Comparison of ENCODE assay signal across 1 cellular context in the genomic region with DNA sequence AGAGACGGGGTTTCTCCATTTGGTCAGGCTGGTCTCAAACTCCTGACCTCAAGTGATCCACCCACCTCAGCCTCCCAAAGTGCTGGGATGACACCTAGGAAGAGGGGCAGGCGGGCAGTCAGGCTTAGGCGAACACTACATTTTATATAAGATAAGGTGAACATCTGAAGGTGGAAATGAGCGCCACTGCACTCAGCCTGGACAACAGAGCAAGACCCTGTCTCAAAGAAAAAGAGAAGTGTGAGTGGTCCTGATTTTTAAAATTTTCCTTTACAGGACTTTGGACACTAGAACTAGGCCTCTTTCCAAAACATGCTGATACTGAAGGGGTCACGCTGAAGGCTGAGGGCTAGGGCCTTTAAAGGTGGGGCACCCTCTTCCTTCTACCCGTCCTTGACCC.
TF ChIP-seq lines count a peak whose summit lies in the region.

No MANE protein-coding gene starts in this region.

TF ChIP-seq in H1, 55 proteins besides CTCF, POLR2A, EP300 and RAD21:
- no peak for TF ChIP-seq GTF2F1 (IDR thresholded peaks at IDR 0.05; ENCODE audit: borderline replicate concordance, low read depth, low read length)
- no peak for TF ChIP-seq BCL11A (IDR thresholded peaks at IDR 0.05; ENCODE audit: low read depth in 2 of 2, low read length in 2 of 2)
- TF ChIP-seq, protein P1, sequence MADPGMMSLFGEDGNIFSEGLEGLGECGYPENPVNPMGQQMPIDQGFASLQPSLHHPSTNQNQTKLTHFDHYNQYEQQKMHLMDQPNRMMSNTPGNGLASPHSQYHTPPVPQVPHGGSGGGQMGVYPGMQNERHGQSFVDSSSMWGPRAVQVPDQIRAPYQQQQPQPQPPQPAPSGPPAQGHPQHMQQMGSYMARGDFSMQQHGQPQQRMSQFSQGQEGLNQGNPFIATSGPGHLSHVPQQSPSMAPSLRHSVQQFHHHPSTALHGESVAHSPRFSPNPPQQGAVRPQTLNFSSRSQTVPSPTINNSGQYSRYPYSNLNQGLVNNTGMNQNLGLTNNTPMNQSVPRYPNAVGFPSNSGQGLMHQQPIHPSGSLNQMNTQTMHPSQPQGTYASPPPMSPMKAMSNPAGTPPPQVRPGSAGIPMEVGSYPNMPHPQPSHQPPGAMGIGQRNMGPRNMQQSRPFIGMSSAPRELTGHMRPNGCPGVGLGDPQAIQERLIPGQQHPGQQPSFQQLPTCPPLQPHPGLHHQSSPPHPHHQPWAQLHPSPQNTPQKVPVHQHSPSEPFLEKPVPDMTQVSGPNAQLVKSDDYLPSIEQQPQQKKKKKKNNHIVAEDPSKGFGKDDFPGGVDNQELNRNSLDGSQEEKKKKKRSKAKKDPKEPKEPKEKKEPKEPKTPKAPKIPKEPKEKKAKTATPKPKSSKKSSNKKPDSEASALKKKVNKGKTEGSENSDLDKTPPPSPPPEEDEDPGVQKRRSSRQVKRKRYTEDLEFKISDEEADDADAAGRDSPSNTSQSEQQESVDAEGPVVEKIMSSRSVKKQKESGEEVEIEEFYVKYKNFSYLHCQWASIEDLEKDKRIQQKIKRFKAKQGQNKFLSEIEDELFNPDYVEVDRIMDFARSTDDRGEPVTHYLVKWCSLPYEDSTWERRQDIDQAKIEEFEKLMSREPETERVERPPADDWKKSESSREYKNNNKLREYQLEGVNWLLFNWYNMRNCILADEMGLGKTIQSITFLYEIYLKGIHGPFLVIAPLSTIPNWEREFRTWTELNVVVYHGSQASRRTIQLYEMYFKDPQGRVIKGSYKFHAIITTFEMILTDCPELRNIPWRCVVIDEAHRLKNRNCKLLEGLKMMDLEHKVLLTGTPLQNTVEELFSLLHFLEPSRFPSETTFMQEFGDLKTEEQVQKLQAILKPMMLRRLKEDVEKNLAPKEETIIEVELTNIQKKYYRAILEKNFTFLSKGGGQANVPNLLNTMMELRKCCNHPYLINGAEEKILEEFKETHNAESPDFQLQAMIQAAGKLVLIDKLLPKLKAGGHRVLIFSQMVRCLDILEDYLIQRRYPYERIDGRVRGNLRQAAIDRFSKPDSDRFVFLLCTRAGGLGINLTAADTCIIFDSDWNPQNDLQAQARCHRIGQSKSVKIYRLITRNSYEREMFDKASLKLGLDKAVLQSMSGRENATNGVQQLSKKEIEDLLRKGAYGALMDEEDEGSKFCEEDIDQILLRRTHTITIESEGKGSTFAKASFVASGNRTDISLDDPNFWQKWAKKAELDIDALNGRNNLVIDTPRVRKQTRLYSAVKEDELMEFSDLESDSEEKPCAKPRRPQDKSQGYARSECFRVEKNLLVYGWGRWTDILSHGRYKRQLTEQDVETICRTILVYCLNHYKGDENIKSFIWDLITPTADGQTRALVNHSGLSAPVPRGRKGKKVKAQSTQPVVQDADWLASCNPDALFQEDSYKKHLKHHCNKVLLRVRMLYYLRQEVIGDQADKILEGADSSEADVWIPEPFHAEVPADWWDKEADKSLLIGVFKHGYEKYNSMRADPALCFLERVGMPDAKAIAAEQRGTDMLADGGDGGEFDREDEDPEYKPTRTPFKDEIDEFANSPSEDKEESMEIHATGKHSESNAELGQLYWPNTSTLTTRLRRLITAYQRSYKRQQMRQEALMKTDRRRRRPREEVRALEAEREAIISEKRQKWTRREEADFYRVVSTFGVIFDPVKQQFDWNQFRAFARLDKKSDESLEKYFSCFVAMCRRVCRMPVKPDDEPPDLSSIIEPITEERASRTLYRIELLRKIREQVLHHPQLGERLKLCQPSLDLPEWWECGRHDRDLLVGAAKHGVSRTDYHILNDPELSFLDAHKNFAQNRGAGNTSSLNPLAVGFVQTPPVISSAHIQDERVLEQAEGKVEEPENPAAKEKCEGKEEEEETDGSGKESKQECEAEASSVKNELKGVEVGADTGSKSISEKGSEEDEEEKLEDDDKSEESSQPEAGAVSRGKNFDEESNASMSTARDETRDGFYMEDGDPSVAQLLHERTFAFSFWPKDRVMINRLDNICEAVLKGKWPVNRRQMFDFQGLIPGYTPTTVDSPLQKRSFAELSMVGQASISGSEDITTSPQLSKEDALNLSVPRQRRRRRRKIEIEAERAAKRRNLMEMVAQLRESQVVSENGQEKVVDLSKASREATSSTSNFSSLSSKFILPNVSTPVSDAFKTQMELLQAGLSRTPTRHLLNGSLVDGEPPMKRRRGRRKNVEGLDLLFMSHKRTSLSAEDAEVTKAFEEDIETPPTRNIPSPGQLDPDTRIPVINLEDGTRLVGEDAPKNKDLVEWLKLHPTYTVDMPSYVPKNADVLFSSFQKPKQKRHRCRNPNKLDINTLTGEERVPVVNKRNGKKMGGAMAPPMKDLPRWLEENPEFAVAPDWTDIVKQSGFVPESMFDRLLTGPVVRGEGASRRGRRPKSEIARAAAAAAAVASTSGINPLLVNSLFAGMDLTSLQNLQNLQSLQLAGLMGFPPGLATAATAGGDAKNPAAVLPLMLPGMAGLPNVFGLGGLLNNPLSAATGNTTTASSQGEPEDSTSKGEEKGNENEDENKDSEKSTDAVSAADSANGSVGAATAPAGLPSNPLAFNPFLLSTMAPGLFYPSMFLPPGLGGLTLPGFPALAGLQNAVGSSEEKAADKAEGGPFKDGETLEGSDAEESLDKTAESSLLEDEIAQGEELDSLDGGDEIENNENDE (IDR thresholded peaks at IDR 0.05; ENCODE audit: insufficient replicate concordance, low read length), result no peak
- no peak for TF ChIP-seq RXRA (IDR thresholded peaks at IDR 0.05; ENCODE audit: insufficient read depth, low read depth, low read length)
- TF ChIP-seq KDM1A (IDR thresholded peaks at IDR 0.05; ENCODE audit: borderline replicate concordance, low read length), result no peak
- TF ChIP-seq CTBP2 (IDR thresholded peaks at IDR 0.05; ENCODE audit: borderline replicate concordance, insufficient read depth, insufficient read length, low read length), result no peak
- no peak for TF ChIP-seq NANOG (IDR thresholded peaks at IDR 0.05; ENCODE audit: insufficient read depth, low read depth, low read length, poor library complexity, severe bottlenecking)
- TF ChIP-seq, protein P2, sequence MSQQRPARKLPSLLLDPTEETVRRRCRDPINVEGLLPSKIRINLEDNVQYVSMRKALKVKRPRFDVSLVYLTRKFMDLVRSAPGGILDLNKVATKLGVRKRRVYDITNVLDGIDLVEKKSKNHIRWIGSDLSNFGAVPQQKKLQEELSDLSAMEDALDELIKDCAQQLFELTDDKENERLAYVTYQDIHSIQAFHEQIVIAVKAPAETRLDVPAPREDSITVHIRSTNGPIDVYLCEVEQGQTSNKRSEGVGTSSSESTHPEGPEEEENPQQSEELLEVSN (IDR thresholded peaks at IDR 0.05), result no peak
- no peak for TF ChIP-seq RFX5 (IDR thresholded peaks at IDR 0.05; ENCODE audit: borderline replicate concordance, low read depth, low read length)
- no peak for TF ChIP-seq TCF12 (IDR thresholded peaks at IDR 0.05; ENCODE audit: low read depth, low read length)
- no peak for TF ChIP-seq TEAD4 (IDR thresholded peaks at IDR 0.05; ENCODE audit: low read depth, low read length)
- TF ChIP-seq NRF1 (IDR thresholded peaks at IDR 0.05; ENCODE audit: low read depth, low read length), result no peak
- no peak for TF ChIP-seq TAF7 (optimal IDR thresholded peaks at IDR 0.05; ENCODE audit: borderline replicate concordance, low read depth, low read length)
- TF ChIP-seq KDM5A (IDR thresholded peaks at IDR 0.05; ENCODE audit: low read length), result no peak
- TF ChIP-seq SP2 (IDR thresholded peaks at IDR 0.05; ENCODE audit: low read length), result no peak
- TF ChIP-seq CHD2 (IDR thresholded peaks at IDR 0.05; ENCODE audit: low read length), result no peak
